In genomic region chr15:34336333-34336732, GRCh38 we compare ENCODE assay signal across 10 cellular contexts. TPM values are rescaled to one million over a fixed set of nuclear protein-coding genes. Genes with fewer than 3 reads are reported as not detected.
DNase-seq lines count a peak whose midpoint lies in the region; ATAC-seq and TF ChIP-seq lines count a peak whose summit lies in the region.
"Had no signal": no experiment of that assay in that cellular context is flagged by ENCODE, and none has a peak within 500 bp of the region (broad histone marks: within the 10 kb centered on the region; RNA-seq: fewer than 3 reads in every experiment).

No MANE protein-coding gene starts in this region.

- no peak for ATAC-seq in CD4-positive, alpha-beta T cell (ENCODE audit: poor library complexity)
- no peak for ATAC-seq in GM23338
- ATAC-seq in naive thymus-derived CD4-positive, alpha-beta T cell, result no peak
- ATAC-seq in HG03196 (IDR thresholded peaks at IDR 0.05; ENCODE audit: unreplicated experiment), result no peak
- no peak for ATAC-seq in GM18519 (IDR thresholded peaks at IDR 0.05; ENCODE audit: low FRiP score, unreplicated experiment)
- ATAC-seq: foreskin keratinocyte had no signal

- no peaks in the 10 kb centered on the region for H3K9me2 ChIP-seq in GM23338 (ENCODE audit: insufficient read depth)

- H2AFZ ChIP-seq in GM23338, result peak overlapping the region; percentile 99; the same call in 1 of the 2 replicates

- peak overlapping the region; percentile 96 for H3K27ac ChIP-seq in CD4-positive, alpha-beta T cell (ENCODE audit: low read depth, low read length)
- H3K27ac ChIP-seq in GM23338 (ENCODE audit: low read depth) (no peak overlapping the region), ascending aorta (peak overlapping the region; percentile 74 to 90)
- H3K27ac ChIP-seq in naive thymus-derived CD4-positive, alpha-beta T cell (ENCODE audit: low read depth, low read length), result peak overlapping the region; percentile 92
- H3K27ac ChIP-seq: foreskin keratinocyte had no signal

- H3K27me3 Mint-ChIP-seq in CD4-positive, alpha-beta T cell, result no peaks in the 10 kb centered on the region
- peaks cover 3% of the 10 kb centered on the region for H3K27me3 Mint-ChIP-seq in GM23338 (ENCODE audit: insufficient read depth, low read depth, poor library complexity)
- no peaks in the 10 kb centered on the region for H3K27me3 Mint-ChIP-seq in naive thymus-derived CD4-positive, alpha-beta T cell

- peaks cover 30% of the 10 kb centered on the region for H3K36me3 Mint-ChIP-seq in CD4-positive, alpha-beta T cell (ENCODE audit: low read depth)
- H3K36me3 Mint-ChIP-seq in GM23338 (ENCODE audit: low read depth), result peaks cover 19% of the 10 kb centered on the region
- peaks cover 3 to 8% (median 7%) of the 10 kb centered on the region in 5 donors for H3K36me3 Mint-ChIP-seq in naive thymus-derived CD4-positive, alpha-beta T cell

- H3K79me2 ChIP-seq in GM23338 (replicated peaks; ENCODE audit: insufficient read depth), result peaks cover 9% of the 10 kb centered on the region

- H3K27ac Mint-ChIP-seq in CD4-positive, alpha-beta T cell, result peak overlapping the region; percentile 98
- H3K27ac Mint-ChIP-seq in GM23338, result no peak overlapping the region
- peak overlapping the region; percentile 82 to 99 (median 98) for H3K27ac Mint-ChIP-seq in naive thymus-derived CD4-positive, alpha-beta T cell

- DNase-seq in CD4-positive, alpha-beta T cell, result no peak
- no peak for DNase-seq in GM23338 (ENCODE audit: low spot score)
- DNase-seq in ascending aorta (ENCODE audit: low spot score in 2 of 2), result no peak
- no peak for DNase-seq in naive thymus-derived CD4-positive, alpha-beta T cell
- DNase-seq in anterior cingulate cortex (lab: John Stamatoyannopoulos, UW), result no peak
- DNase-seq in NCI-H524 treated with DMSO at 0.1 percent for 48 hours (lab: John Stamatoyannopoulos, UW), result no peak
- DNase-seq: foreskin keratinocyte had no signal

- H3K4me3 Mint-ChIP-seq in CD4-positive, alpha-beta T cell, result peak overlapping the region; percentile 100
- H3K4me3 Mint-ChIP-seq in GM23338, result peak overlapping the region; percentile 94
- H3K4me3 Mint-ChIP-seq in naive thymus-derived CD4-positive, alpha-beta T cell, result peak overlapping the region; percentile 90 to 100 (median 98)

- CTCF ChIA-PET in CD4-positive, alpha-beta T cell (lab: Charles Lee), result interaction anchor here (1.1 to 5.5 kb wide), 3 partner anchors 8 to 31 kb away, joined by 3 to 37 read pairs (median 6); partner anchors contain the start of gene LPCAT4
- CTCF ChIA-PET in naive thymus-derived CD4-positive, alpha-beta T cell (lab: Charles Lee), result interaction anchor here (0.7 to 5.3 kb wide), 5 partner anchors 8 to 596 kb away, joined by 3 to 30 read pairs (median 6); partner anchors contain the start of gene LPCAT4

- peaks cover 13% of the 10 kb centered on the region for H3K4me1 ChIP-seq in GM23338 (ENCODE audit: insufficient read depth)
- H3K4me1 ChIP-seq in ascending aorta, result peaks cover 7 to 18% of the 10 kb centered on the region in 2 donors
- H3K4me1 ChIP-seq in naive thymus-derived CD4-positive, alpha-beta T cell (ENCODE audit: control insufficient read depth in 2 of 2, insufficient read depth in 2 of 2, low read length in 2 of 2), result peaks cover 33 to 43% of the 10 kb centered on the region in 2 donors
- H3K4me1 ChIP-seq: foreskin keratinocyte had no signal

- intact Hi-C loops in CD4-positive, alpha-beta T cell (cut with DNase I, micrococcal nuclease), result loop anchor here (2.0 to 5.0 kb wide), 3 partner anchors 18 to 234 kb away; partner anchors contain the start of genes EMC4 (in 1 of the 2), EMC7 (in 1 of the 2) and PGBD4 (in 1 of the 2)
- intact Hi-C loops in ascending aorta (cut with DNase I), result loop anchor here (2.0 to 5.0 kb wide), 2 partner anchors 16 to 251 kb away; no protein-coding TSS in a partner anchor
- intact Hi-C loops in naive thymus-derived CD4-positive, alpha-beta T cell (cut with micrococcal nuclease), result loop anchor here (5.0 to 10.0 kb wide), 4 partner anchors 158 to 651 kb away; partner anchors contain the start of genes AVEN (in 1 of the 2), GOLGA8B (in 1 of the 2) and ZNF770 (in 1 of the 2)

- no peaks in the 10 kb centered on the region for H3K9me3 ChIP-seq in CD4-positive, alpha-beta T cell (ENCODE audit: control insufficient read depth, low read length)
- H3K9me3 ChIP-seq in ascending aorta, result no peaks in the 10 kb centered on the region
- H3K9me3 ChIP-seq in naive thymus-derived CD4-positive, alpha-beta T cell (ENCODE audit: control insufficient read depth in 2 of 3, low read length in 3 of 3), result no peaks in the 10 kb centered on the region

- no peaks in the 10 kb centered on the region for H3K9me3 Mint-ChIP-seq in CD4-positive, alpha-beta T cell
- H3K9me3 Mint-ChIP-seq in GM23338, result no peaks in the 10 kb centered on the region; the same call in 2 of the 3 replicates
- H3K9me3 Mint-ChIP-seq in naive thymus-derived CD4-positive, alpha-beta T cell, result no peaks in the 10 kb centered on the region

- H3K4me1 Mint-ChIP-seq in CD4-positive, alpha-beta T cell (ENCODE audit: low read depth), result peaks cover 66% of the 10 kb centered on the region
- peaks cover 12% of the 10 kb centered on the region for H3K4me1 Mint-ChIP-seq in GM23338
- H3K4me1 Mint-ChIP-seq in naive thymus-derived CD4-positive, alpha-beta T cell, result peaks cover 34 to 77% (median 63%) of the 10 kb centered on the region in 7 donors

- H3K4me2 ChIP-seq in GM23338, result peak overlapping the region; percentile 91

- TF ChIP-seq CTCF in CD4-positive, alpha-beta T cell (IDR thresholded peaks at IDR 0.05), result no peak
- no peak for TF ChIP-seq CTCF in GM23338 (conservative IDR thresholded peaks at IDR 0.05; ENCODE audit: low read depth in 2 of 2)
- no peak for TF ChIP-seq CTCF in ascending aorta (IDR thresholded peaks at IDR 0.05)

- peaks cover 7% of the 10 kb centered on the region for H4K20me1 ChIP-seq in GM23338 (replicated peaks; ENCODE audit: insufficient read depth)

- H3K27me3 ChIP-seq in CD4-positive, alpha-beta T cell (ENCODE audit: control insufficient read depth, insufficient read depth, low read length), result no peaks in the 10 kb centered on the region
- H3K27me3 ChIP-seq in GM23338 (ENCODE audit: insufficient read depth), result no peaks in the 10 kb centered on the region
- no peaks in the 10 kb centered on the region for H3K27me3 ChIP-seq in ascending aorta
- H3K27me3 ChIP-seq in naive thymus-derived CD4-positive, alpha-beta T cell (ENCODE audit: control insufficient read depth in 2 of 2, insufficient read depth in 2 of 2, low read length in 2 of 2), result no peaks in the 10 kb centered on the region
- H3K27me3 ChIP-seq: foreskin keratinocyte had no signal

- peak overlapping the region; percentile 97; the same call in 1 of the 2 replicates for H3K4me3 ChIP-seq in GM23338
- H3K4me3 ChIP-seq in ascending aorta, result peak overlapping the region; percentile 71 to 99
- peak overlapping the region; percentile 96 for H3K4me3 ChIP-seq in naive thymus-derived CD4-positive, alpha-beta T cell (ENCODE audit: low read length)

- POLR2A ChIA-PET in CD4-positive, alpha-beta T cell (lab: Charles Lee), result interaction anchor here (1.3 to 5.3 kb wide), 7 partner anchors 9 to 296 kb away, joined by 3 to 127 read pairs (median 14); partner anchors contain the start of genes GOLGA8A and LPCAT4
- POLR2A ChIA-PET in naive thymus-derived CD4-positive, alpha-beta T cell (lab: Charles Lee), result interaction anchor here (0.7 to 7.8 kb wide), 9 partner anchors 7 to 234 kb away, joined by 3 to 151 read pairs (median 5); partner anchors contain the start of genes EMC7, LPCAT4 and PGBD4

- peaks cover under 1% of the 10 kb centered on the region; the same call in 1 of the 2 replicates for H3K36me3 ChIP-seq in GM23338 (ENCODE audit: insufficient read depth)
- peaks cover 3 to 8% of the 10 kb centered on the region in 2 donors for H3K36me3 ChIP-seq in ascending aorta
- H3K36me3 ChIP-seq in naive thymus-derived CD4-positive, alpha-beta T cell (ENCODE audit: control insufficient read depth in 2 of 3, insufficient read depth in 3 of 3, low read length in 3 of 3), result peaks cover 0 to 16% (median 0%) of the 10 kb centered on the region in 3 experiments

- H3F3A ChIP-seq in GM23338 (replicated peaks; ENCODE audit: low read depth), result no peaks in the 10 kb centered on the region

RNA-seq across cellular contexts. Expression of gene SLC12A6, which starts 1.2 kb away (rescaled TPM):
- total RNA-seq in CD4-positive, alpha-beta T cell, result 10 to 100 TPM; 58.5 to 58.7 TPM
- total RNA-seq in GM23338 (2014; rRNA removed; shearing (Covaris generic)), result 14.1 and 16.1 TPM in 2 replicates
- polyA plus RNA-seq in GM23338 (2016; fragmentation: Nextera tagmentation; extraction: Ambion mirVana), result 2.4 and 2.5 TPM in 2 replicates
- 65.8 TPM for total RNA-seq in ascending aorta
- 100 to 1,000 TPM in 4 of 5 experiments, 10 to 100 TPM in 1; 39.2 to 122 (median 111) TPM for total RNA-seq in naive thymus-derived CD4-positive, alpha-beta T cell
- 10 to 100 TPM in 1 of 2 donors, 1 to 10 TPM in 1; 9.6 to 13.4 TPM for polyA plus RNA-seq in naive thymus-derived CD4-positive, alpha-beta T cell

RNA-seq across cellular contexts. Expression of gene NOP10, which starts 6.6 kb away (rescaled TPM):
- 10 to 100 TPM; 44.4 to 44.8 TPM for total RNA-seq in CD4-positive, alpha-beta T cell
- 417 and 566 TPM in 2 replicates for total RNA-seq in GM23338 (2014; rRNA removed; shearing (Covaris generic))
- polyA plus RNA-seq in GM23338 (2016; fragmentation: Nextera tagmentation; extraction: Ambion mirVana), result 718 and 746 TPM in 2 replicates
- 212 TPM for total RNA-seq in ascending aorta
- total RNA-seq in naive thymus-derived CD4-positive, alpha-beta T cell, result 100 to 1,000 TPM in 1 of 5 experiments, 10 to 100 TPM in 4; 31.9 to 176 (median 75.7) TPM
- polyA plus RNA-seq in naive thymus-derived CD4-positive, alpha-beta T cell, result 100 to 1,000 TPM; 335 to 371 TPM

RNA-seq across cellular contexts. Expression of gene NUTM1, which starts 6.8 kb away (rescaled TPM):
- total RNA-seq in CD4-positive, alpha-beta T cell, result not detected
- total RNA-seq in GM23338 (2014; rRNA removed; shearing (Covaris generic)), result 1.0 and 1.2 TPM in 2 replicates
- 0.16 and 0.40 TPM in 2 replicates for polyA plus RNA-seq in GM23338 (2016; fragmentation: Nextera tagmentation; extraction: Ambion mirVana)
- not detected for total RNA-seq in ascending aorta
- total RNA-seq in naive thymus-derived CD4-positive, alpha-beta T cell, result not detected
- polyA plus RNA-seq in naive thymus-derived CD4-positive, alpha-beta T cell, result not detected
- total RNA-seq: foreskin keratinocyte, renal cortical epithelial cell had no signal
- polyA plus RNA-seq: foreskin keratinocyte had no signal

RNA-seq across cellular contexts. Expression of gene LPCAT4, which starts 30.7 kb away (rescaled TPM):
- total RNA-seq in CD4-positive, alpha-beta T cell, result 10 to 100 TPM; 41.0 to 45.2 TPM
- 16.9 and 36.8 TPM in 2 replicates for total RNA-seq in GM23338 (2014; rRNA removed; shearing (Covaris generic))
- polyA plus RNA-seq in GM23338 (2016; fragmentation: Nextera tagmentation; extraction: Ambion mirVana), result 49.1 and 50.1 TPM in 2 replicates
- 113 TPM for total RNA-seq in ascending aorta
- 10 to 100 TPM; 40.0 to 95.5 (median 63.4) TPM for total RNA-seq in naive thymus-derived CD4-positive, alpha-beta T cell
- 10 to 100 TPM; 10.8 to 15.1 TPM for polyA plus RNA-seq in naive thymus-derived CD4-positive, alpha-beta T cell
